8 cellular contexts compared by ENCODE assay signal in genomic region chr2:168346725-168347477, GRCh38.
DNase-seq lines count a peak whose midpoint lies in the region; ATAC-seq and TF ChIP-seq lines count a peak whose summit lies in the region.

No MANE protein-coding gene starts in this region.

- no peaks in the 10 kb centered on the region for H3K79me2 ChIP-seq in osteoblast (ENCODE audit: insufficient read depth, low read length)

- H3K27me3 ChIP-seq in osteoblast (ENCODE audit: insufficient read depth, low read length) (no peaks in the 10 kb centered on the region), thymus (ENCODE audit: control insufficient read depth, insufficient read depth) (no peaks in the 10 kb centered on the region)

- H4K20me1 ChIP-seq in osteoblast (ENCODE audit: insufficient read depth, low read length): no peaks in the 10 kb centered on the region

- 30% methylated on average over 13 of the region's 13 CpGs for WGBS in thymus

- H3K9me3 ChIP-seq in osteoblast (ENCODE audit: low read depth, low read length): no peaks in the 10 kb centered on the region
- no peaks in the 10 kb centered on the region for H3K9me3 ChIP-seq in thymus (ENCODE audit: control insufficient read depth)

- H3K4me1 ChIP-seq in osteoblast (ENCODE audit: insufficient read depth, low read length): peaks cover 7% of the 10 kb centered on the region
- no peaks in the 10 kb centered on the region for H3K4me1 ChIP-seq in thymus (ENCODE audit: control insufficient read depth, insufficient read depth, low read length)

- DNase-seq in DMS 273 treated with DMSO at 0.1 percent for 48 hours (lab: John Stamatoyannopoulos, UW) (peak; percentile 22), RWPE1 (ENCODE audit: low spot score) (peak; percentile 72), globus pallidus (ENCODE audit: low spot score) (peak; percentile 60), osteoblast (ENCODE audit: insufficient read length, low spot score, missing footprints) (peak; percentile 76)
- peak; percentile 70 for DNase-seq in Jurkat, Clone E6-1 (ENCODE audit: low read depth, low spot score)
- DNase-seq in activated naive CD4-positive, alpha-beta T cell treated with Interleukin-2 at 50 U/mL for 16 hours: peak; percentile 66

- POLR2A ChIA-PET in RWPE1 (lab: Yijun Ruan, JAX; ENCODE audit: low non-redundant PET): no interaction called here

- H3K36me3 ChIP-seq in osteoblast (ENCODE audit: insufficient read depth, low read length) (no peaks in the 10 kb centered on the region), thymus (ENCODE audit: control insufficient read depth, insufficient read depth) (no peaks in the 10 kb centered on the region)

- H3K4me2 ChIP-seq in osteoblast (ENCODE audit: insufficient read depth, low read length): peak overlapping the region; percentile 85

- H3K4me3 ChIP-seq in Jurkat, Clone E6-1 (ENCODE audit: low read length): peak overlapping the region; percentile 60
- H3K4me3 ChIP-seq in osteoblast (ENCODE audit: insufficient read depth, low read length) (peak overlapping the region; percentile 75), thymus (ENCODE audit: low read length) (peak overlapping the region; percentile 59)

- H3K27ac ChIP-seq in RWPE1 (no peak overlapping the region), osteoblast (ENCODE audit: low read depth, low read length) (no peak overlapping the region), thymus (ENCODE audit: low read depth) (peak overlapping the region; percentile 20)

- peak; percentile 81 for TF ChIP-seq CTCF in RWPE1 (conservative IDR thresholded peaks at IDR 0.05; ENCODE audit: low read depth)
- TF ChIP-seq CTCF in osteoblast (IDR thresholded peaks at IDR 0.05; ENCODE audit: extremely low read depth, low read depth, low read length): peak; percentile 81

- ATAC-seq in GM21526 (IDR thresholded peaks at IDR 0.05; ENCODE audit: low FRiP score, unreplicated experiment): peak; percentile 80

- CTCF ChIA-PET in RWPE1 (lab: Yijun Ruan, JAX): interaction anchor here (0.5 to 1.6 kb wide), 16 partner anchors 10 to 591 kb away, joined by 3 to 9 read pairs (median 4); no protein-coding TSS in a partner anchor

- H2AFZ ChIP-seq in osteoblast (ENCODE audit: low read length): peak overlapping the region; percentile 95

Comparison
In these comparisons a context has a peak if more than half of its experiments do, and no peak if none do; other contexts are left out.
1. DNase-seq: peak in every context shown above with its lines; median percentile 76 in osteoblast; 72 in RWPE1; 70 in Jurkat, Clone E6-1; 66 in activated naive CD4-positive, alpha-beta T cell treated with Interleukin-2 at 50 U/mL for 16 hours; 60 in globus pallidus; 22 in DMS 273 treated with DMSO at 0.1 percent for 48 hours.